In the genomic region with DNA sequence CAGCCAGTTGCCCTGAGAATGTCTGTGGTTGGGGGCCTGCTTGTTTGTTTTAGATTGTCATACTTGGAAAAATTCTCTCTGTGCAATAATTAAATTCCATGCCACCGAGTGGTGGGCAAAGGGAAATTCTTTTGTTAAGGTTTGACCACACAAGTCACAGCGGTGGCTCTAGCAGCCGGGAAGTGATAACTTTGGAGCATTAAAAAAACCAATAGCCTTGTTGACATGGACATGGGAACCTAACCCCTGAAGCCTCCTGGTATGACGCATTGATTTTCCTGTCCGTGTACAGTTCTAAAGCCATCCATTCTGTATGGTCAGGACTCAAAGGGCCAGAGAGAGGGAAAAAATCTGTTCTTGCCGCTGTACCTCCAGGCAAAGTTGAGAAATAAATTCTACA, we compare ENCODE assay signal across 13 cellular contexts.
DNase-seq lines count a peak whose midpoint lies in the region; ATAC-seq and TF ChIP-seq lines count a peak whose summit lies in the region.
"Had no signal": no experiment of that assay in that cellular context is flagged by ENCODE, and none has a peak within 500 bp of the region (broad histone marks: within the 10 kb centered on the region; RNA-seq: fewer than 3 reads in every experiment).

No MANE protein-coding gene starts in this region.

- H3K14ac ChIP-seq in trophoblast cell (ENCODE audit: low read length), result no peak overlapping the region

- H3K36me3 Mint-ChIP-seq in nephron (ENCODE audit: low read depth), result no peaks in the 10 kb centered on the region
- H3K36me3 Mint-ChIP-seq: CD14-positive monocyte; CD8-positive, alpha-beta T cell; IgD-negative memory B cell had no signal

- H3K4me1 ChIP-seq in SJCRH30 (peaks cover 49% of the 10 kb centered on the region), fibroblast of lung (ENCODE audit: control insufficient read depth, extremely low read depth, insufficient read depth, low read length) (no peaks in the 10 kb centered on the region), trophoblast cell (ENCODE audit: control insufficient read depth in 1 of 2, insufficient read depth in 2 of 2, low read length in 2 of 2) (no peaks in the 10 kb centered on the region)
- H3K4me1 ChIP-seq: Caco-2 had no signal

- DNase-seq in SJCRH30, result peak; percentile 73 to 81
- DNase-seq in fibroblast of lung (ENCODE audit: low read depth in 2 of 2), result peak; percentile 4 to 25
- DNase-seq in left colon, result no peak
- DNase-seq in trophoblast cell, result no peak
- DNase-seq in hepatic stellate cell (ENCODE audit: low spot score), result no peak
- DNase-seq: Caco-2; CD8-positive, alpha-beta T cell; DND-41; GF-D8 had no signal

- H3K79me2 ChIP-seq in fibroblast of lung (ENCODE audit: control insufficient read depth, insufficient read depth, low read length) (no peaks in the 10 kb centered on the region), trophoblast cell (ENCODE audit: control insufficient read depth, insufficient read depth, low read length, poor library complexity) (no peaks in the 10 kb centered on the region)

- no peak overlapping the region for H3K4me2 ChIP-seq in fibroblast of lung (ENCODE audit: extremely low read depth, insufficient read depth, low read length)
- H3K4me2 ChIP-seq in trophoblast cell (ENCODE audit: low read length), result no peak overlapping the region

- no peak for ATAC-seq in left colon
- ATAC-seq: CD8-positive, alpha-beta T cell; HCT116 had no signal

- H3K18ac ChIP-seq in trophoblast cell (ENCODE audit: low read length), result no peak overlapping the region

- WGBS in trophoblast cell (ENCODE audit: extremely low coverage, insufficient coverage, insufficient read length), result no CpG with 5 or more reads among the region's 6 CpGs

- H3K79me1 ChIP-seq in trophoblast cell (ENCODE audit: low read length), result no peaks in the 10 kb centered on the region

- no peak overlapping the region for H3K4ac ChIP-seq in trophoblast cell (ENCODE audit: low read depth, low read length)

- TF ChIP-seq CTCF in fibroblast of lung (conservative IDR thresholded peaks at IDR 0.05 in 1 of 2, IDR thresholded peaks at IDR 0.05 in 1 of 2; ENCODE audit: low read depth in 1 of 2, low read length in 2 of 2) (no peak), nephron (IDR thresholded peaks at IDR 0.05; ENCODE audit: unreplicated experiment in 3 of 3) (no peak)

- no peaks in the 10 kb centered on the region for H4K20me1 ChIP-seq in fibroblast of lung (ENCODE audit: control insufficient read depth, extremely low read depth, insufficient read depth, low read length)

- H4K8ac ChIP-seq in trophoblast cell (ENCODE audit: low read depth, low read length), result no peak overlapping the region

- H2AK5ac ChIP-seq in trophoblast cell (ENCODE audit: low read length), result no peak overlapping the region

- peaks cover 66% of the 10 kb centered on the region for H3K4me1 Mint-ChIP-seq in nephron
- H3K4me1 Mint-ChIP-seq: CD14-positive monocyte, IgD-negative memory B cell had no signal

- no peak overlapping the region for H2BK5ac ChIP-seq in trophoblast cell (ENCODE audit: low read depth, low read length, poor library complexity)

- no peak overlapping the region for H2BK120ac ChIP-seq in trophoblast cell (ENCODE audit: insufficient read depth, low read length, poor library complexity)

- H4K12ac ChIP-seq in trophoblast cell (ENCODE audit: low read depth, low read length), result no peak overlapping the region

- H3K27ac Mint-ChIP-seq in nephron, result peak overlapping the region; percentile 95 to 97 (median 96)
- H3K27ac Mint-ChIP-seq: CD14-positive monocyte; CD8-positive, alpha-beta T cell; IgD-negative memory B cell had no signal

- no peaks in the 10 kb centered on the region for H3K27me3 ChIP-seq in SJCRH30
- no peaks in the 10 kb centered on the region for H3K27me3 ChIP-seq in fibroblast of lung (ENCODE audit: control insufficient read depth, insufficient read depth, low read length)
- no peaks in the 10 kb centered on the region for H3K27me3 ChIP-seq in trophoblast cell (ENCODE audit: insufficient read depth, low read length)

- H3K4me3 ChIP-seq in SJCRH30 (no peak overlapping the region), fibroblast of lung (replicated peaks in 1 of 4; ENCODE audit: control extremely low read depth in 1 of 4, insufficient read depth in 1 of 4, low read depth in 3 of 4, low read length in 4 of 4) (no peak overlapping the region), trophoblast cell (ENCODE audit: low read depth, low read length) (no peak overlapping the region)

- H3K9me3 ChIP-seq in SJCRH30 (replicated peaks) (no peaks in the 10 kb centered on the region), fibroblast of lung (ENCODE audit: control insufficient read depth, insufficient read depth, low read depth, low read length) (no peaks in the 10 kb centered on the region), trophoblast cell (ENCODE audit: insufficient read depth, low read depth, low read length) (no peaks in the 10 kb centered on the region)
- H3K9me3 ChIP-seq: Caco-2 had no signal

- H3K4me3 Mint-ChIP-seq in nephron, result no peak overlapping the region
- H3K4me3 Mint-ChIP-seq: CD14-positive monocyte; CD8-positive, alpha-beta T cell had no signal

- H3K23ac ChIP-seq in trophoblast cell (ENCODE audit: low read length), result no peak overlapping the region

- H3K27me3 Mint-ChIP-seq in nephron (ENCODE audit: low read depth), result peaks cover 4% of the 10 kb centered on the region
- H3K27me3 Mint-ChIP-seq: IgD-negative memory B cell had no signal

- no peaks in the 10 kb centered on the region for H3K9me3 Mint-ChIP-seq in nephron
- H3K9me3 Mint-ChIP-seq: CD8-positive, alpha-beta T cell had no signal

- H3K27ac ChIP-seq in SJCRH30 (peak overlapping the region; percentile 57), fibroblast of lung (ENCODE audit: insufficient read depth, low read length) (no peak overlapping the region), trophoblast cell (ENCODE audit: low read depth, low read length) (no peak overlapping the region)

- no peak overlapping the region for H2AFZ ChIP-seq in fibroblast of lung (ENCODE audit: low read length)
- no peak overlapping the region for H2AFZ ChIP-seq in trophoblast cell (ENCODE audit: insufficient read depth, low read length, poor library complexity)

- H3K36me3 ChIP-seq in SJCRH30, result no peaks in the 10 kb centered on the region
- no peaks in the 10 kb centered on the region for H3K36me3 ChIP-seq in fibroblast of lung (ENCODE audit: control insufficient read depth, insufficient read depth, low read length)
- no peaks in the 10 kb centered on the region for H3K36me3 ChIP-seq in trophoblast cell (ENCODE audit: control insufficient read depth in 1 of 2, insufficient read depth in 2 of 2, low read length in 2 of 2)

- H4K91ac ChIP-seq in trophoblast cell (ENCODE audit: low read depth, low read length), result no peak overlapping the region

- H3K9ac ChIP-seq in fibroblast of lung (ENCODE audit: insufficient read depth, low read length), result no peak overlapping the region
- no peak overlapping the region for H3K9ac ChIP-seq in trophoblast cell (ENCODE audit: low read length)

- H2BK12ac ChIP-seq in trophoblast cell (ENCODE audit: low read length), result no peak overlapping the region

- intact Hi-C loops in left colon (cut with DNase I, micrococcal nuclease), result no loop called here

Comparison
In these comparisons a context has a peak if more than half of its experiments do, and no peak if none do; other contexts are left out.
1. DNase-seq: peak in SJCRH30 (2 of 2) and fibroblast of lung (2 of 2); none in left colon (0 of 2), trophoblast cell (0 of 2) and hepatic stellate cell (single experiment).